Comparison of ENCODE assay signal across 10 cellular contexts in the genomic region with DNA sequence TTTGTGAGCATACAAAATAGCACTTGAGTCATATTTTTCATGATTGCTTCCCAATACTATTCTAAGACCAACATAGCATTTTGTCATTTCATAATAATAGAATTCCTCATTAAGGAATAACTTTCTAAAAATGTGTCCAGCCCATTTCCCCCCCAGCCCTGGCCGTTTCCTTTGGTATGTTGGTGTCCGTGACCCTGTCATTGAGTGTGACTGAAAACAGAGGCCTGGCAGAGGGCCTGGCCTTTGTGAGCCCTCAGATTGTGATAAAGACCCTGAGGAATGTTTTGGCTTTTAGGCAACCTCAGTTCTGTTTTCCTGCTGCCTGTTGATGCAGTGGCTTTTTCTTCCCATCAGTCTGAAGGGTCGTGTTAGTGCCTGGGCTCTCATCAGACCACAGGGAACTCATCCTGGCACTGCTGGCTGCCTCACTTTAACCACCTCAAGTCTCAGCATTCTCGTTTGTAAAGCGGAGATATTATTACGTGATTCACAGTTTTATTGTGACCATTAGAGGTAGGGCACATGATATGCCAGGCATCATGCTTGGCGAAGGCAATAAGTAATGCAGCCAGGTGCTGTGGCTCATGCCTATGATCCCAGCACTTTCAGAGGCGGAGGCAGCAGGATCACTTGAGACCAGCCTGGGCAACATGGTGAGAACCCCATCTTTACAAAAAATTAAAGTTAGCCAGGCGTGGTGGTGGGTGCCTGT. TPM values are rescaled to one million over a fixed set of nuclear protein-coding genes. Genes with fewer than 3 reads are reported as not detected.
A peak's percentile ranks its signal among the peaks of the same experiment; 100 is the strongest.
DNase-seq lines count a peak whose midpoint lies in the region; ATAC-seq, FAIRE-seq and TF ChIP-seq lines count a peak whose summit lies in the region.
"Had no signal": no experiment of that assay in that cellular context is flagged by ENCODE, and none has a peak within 500 bp of the region (broad histone marks: within the 10 kb centered on the region; RNA-seq: fewer than 3 reads in every experiment).

No MANE protein-coding gene starts in this region.

- H3K4me3 ChIP-seq in GM23248 (peak overlapping the region; percentile 30; the same call in 1 of the 2 replicates), keratinocyte (ENCODE audit: control insufficient read depth in 2 of 3, extremely low read depth in 1 of 3, insufficient read depth in 2 of 3, low read depth in 1 of 3, low read length in 3 of 3) (no peak overlapping the region), skin epidermis (no peak overlapping the region)

- peaks cover 3% of the 10 kb centered on the region for H3K27me3 Mint-ChIP-seq in brain

- in situ Hi-C loops in GM23248 (cut with MboI): no loop called here

- H3K27me3 ChIP-seq in GM23248 (replicated peaks; ENCODE audit: insufficient read depth) (no peaks in the 10 kb centered on the region), keratinocyte (ENCODE audit: control insufficient read depth, extremely low read depth, insufficient read depth, low read length) (no peaks in the 10 kb centered on the region)

- dilution Hi-C loops in keratinocyte (cut with MboI; ENCODE audit: extremely low pct_ligation_motif_present, low sequenced_read_pairs): no loop called here

- peak overlapping the region; percentile 60 for H3K4me2 ChIP-seq in GM23248 (ENCODE audit: unreplicated experiment)
- no peak overlapping the region for H3K4me2 ChIP-seq in keratinocyte (ENCODE audit: control insufficient read depth, extremely low read depth, insufficient read depth, low read depth, low read length)

- peaks cover 33% of the 10 kb centered on the region for H3K4me1 ChIP-seq in GM23248 (ENCODE audit: insufficient read depth)
- peaks cover 33% of the 10 kb centered on the region for H3K4me1 ChIP-seq in keratinocyte (ENCODE audit: control insufficient read depth, extremely low read depth, insufficient read depth, low read length)

- peak; percentile 69 for DNase-seq in GM23248
- DNase-seq in keratinocyte (ENCODE audit: low read depth, low spot score): no peak
- no peak for DNase-seq in NCI-H1105 (lab: John Stamatoyannopoulos, UW)
- DNase-seq: DND-41, NCI-H774 had no signal

- no peaks in the 10 kb centered on the region for H3K79me2 ChIP-seq in GM23248 (ENCODE audit: insufficient read depth)
- peaks cover 96% of the 10 kb centered on the region for H3K79me2 ChIP-seq in keratinocyte (ENCODE audit: control insufficient read depth, insufficient read depth, low read length)

- no peak overlapping the region for H3K4me3 Mint-ChIP-seq in brain

- H3K9me3 ChIP-seq in GM23248 (ENCODE audit: low read depth) (no peaks in the 10 kb centered on the region), keratinocyte (ENCODE audit: control insufficient read depth, low read depth, low read length) (no peaks in the 10 kb centered on the region)

- peaks cover 12% of the 10 kb centered on the region for H3K4me1 Mint-ChIP-seq in brain

- H3K36me3 Mint-ChIP-seq in brain: no peaks in the 10 kb centered on the region

- H2AFZ ChIP-seq in GM23248 (peak overlapping the region; percentile 7; the same call in 1 of the 2 replicates), keratinocyte (ENCODE audit: control insufficient read depth, low read length) (no peak overlapping the region)

- no peaks in the 10 kb centered on the region for H3K36me3 ChIP-seq in GM23248 (ENCODE audit: low read depth)
- H3K36me3 ChIP-seq in keratinocyte (ENCODE audit: control insufficient read depth in 2 of 2, extremely low read depth in 1 of 2, insufficient read depth in 2 of 2, low read length in 2 of 2): peaks cover 14 to 46% of the 10 kb centered on the region in 2 experiments

- peaks cover 8% of the 10 kb centered on the region for H3K9me1 ChIP-seq in keratinocyte (ENCODE audit: control insufficient read depth, extremely low read depth, insufficient read depth, low read length)

- H3K9me2 ChIP-seq in GM23248 (ENCODE audit: insufficient read depth): no peaks in the 10 kb centered on the region

- H3K27ac Mint-ChIP-seq in brain: peak overlapping the region in 3 of 5 experiments; percentile 16 to 66 (median 40)

- no peak for ATAC-seq in HG03439 (IDR thresholded peaks at IDR 0.05; ENCODE audit: unreplicated experiment)
- no peak for ATAC-seq in GM21515 (IDR thresholded peaks at IDR 0.05; ENCODE audit: unreplicated experiment)
- no peak for ATAC-seq in HG03571 (IDR thresholded peaks at IDR 0.05; ENCODE audit: unreplicated experiment)

- no peak for TF ChIP-seq CTCF in brain (conservative IDR thresholded peaks at IDR 0.05)
- TF ChIP-seq CTCF in keratinocyte (optimal IDR thresholded peaks at IDR 0.05 in 1 of 3, IDR thresholded peaks at IDR 0.05 in 1 of 3, conservative IDR thresholded peaks at IDR 0.05 in 1 of 3; ENCODE audit: extremely low read depth in 1 of 3, insufficient read depth in 2 of 3, low read length in 3 of 3): no peak

- peaks cover 31% of the 10 kb centered on the region for H3F3A ChIP-seq in GM23248 (ENCODE audit: insufficient read depth)

- H3K9me3 Mint-ChIP-seq in brain: no peaks in the 10 kb centered on the region

- H3K27ac ChIP-seq in GM23248 (peak overlapping the region; percentile 66), keratinocyte (ENCODE audit: control insufficient read depth, insufficient read depth, low read length) (peak overlapping the region; percentile 22), skin epidermis (peak overlapping the region in 16 of 21 experiments; percentile 2 to 82 (median 55))

- H4K20me1 ChIP-seq in GM23248 (ENCODE audit: insufficient read depth) (no peaks in the 10 kb centered on the region), keratinocyte (ENCODE audit: control insufficient read depth, extremely low read depth, insufficient read depth, low read length) (peaks cover 51% of the 10 kb centered on the region)

- FAIRE-seq in keratinocyte (lab: Jason Lieb, UNC): no peak

- 47 to 50% methylated on average over 9 of the region's 9 CpGs for WGBS in GM23248 (ENCODE audit: low coverage in 1 of 2, low lambda C conversion rate in 2 of 2, missing lambda C conversion rate in 2 of 2), 2 experiments

- H3K9ac ChIP-seq in GM23248: peak overlapping the region; percentile 28
- no peak overlapping the region for H3K9ac ChIP-seq in keratinocyte (ENCODE audit: control insufficient read depth, extremely low read depth, insufficient read depth, low read length)

RNA-seq across cellular contexts. Expression of a gene that starts 13.8 kb away (rescaled TPM):
- 3.2 and 9.5 TPM in 2 replicates for total RNA-seq in GM23248 (2014; rRNA removed; shearing (Covaris generic))
- polyA plus RNA-seq in GM23248 (2016; fragmentation: Nextera tagmentation; extraction: Ambion mirVana) (9.3 and 9.8 TPM in 2 replicates), brain (ENCODE audit: insufficient read depth, low read depth, low replicate concordance) (385 TPM), keratinocyte (362 to 472 TPM (median 363 TPM) in 3 replicates)
- 293 TPM for polyA plus RNA-seq in keratinocyte (2011; ENCODE audit: low read depth)
- polyA plus RNA-seq in keratinocyte (2011; cell fraction: cytosol; rRNA removed): 250 and 352 TPM in 2 replicates
- 891 and 980 TPM in 2 replicates for polyA plus RNA-seq in keratinocyte (2011; cell fraction: nucleus; rRNA removed)
- 601 and 646 TPM in 2 replicates for polyA plus RNA-seq in keratinocyte (2012; ENCODE audit: low replicate concordance)
- polyA minus RNA-seq in keratinocyte: 182 to 293 TPM (median 269 TPM) in 3 replicates
- 465 TPM for polyA minus RNA-seq in keratinocyte (2011; cell fraction: cytosol; rRNA and poly(A)+ RNA removed)
- 290 and 325 TPM in 2 replicates for polyA minus RNA-seq in keratinocyte (2011; cell fraction: nucleus; rRNA and poly(A)+ RNA removed)

RNA-seq across cellular contexts. Expression of a gene that starts 22.0 kb away (rescaled TPM):
- 0.65 TPM in 1 of 2 replicates, not detected in the other for total RNA-seq in GM23248 (2014; rRNA removed; shearing (Covaris generic))
- polyA plus RNA-seq in GM23248 (2016; fragmentation: Nextera tagmentation; extraction: Ambion mirVana) (4.0 and 5.3 TPM in 2 replicates), brain (ENCODE audit: insufficient read depth, low read depth, low replicate concordance) (145 TPM), keratinocyte (2.6 to 3.1 TPM (median 2.7 TPM) in 3 replicates)
- polyA plus RNA-seq in keratinocyte (2011; ENCODE audit: low read depth): 1.6 TPM
- polyA plus RNA-seq in keratinocyte (2011; cell fraction: cytosol; rRNA removed): 0.79 and 3.3 TPM in 2 replicates
- polyA plus RNA-seq in keratinocyte (2011; cell fraction: nucleus; rRNA removed): 1.3 and 1.4 TPM in 2 replicates
- polyA plus RNA-seq in keratinocyte (2012; ENCODE audit: low replicate concordance): 0.75 and 5.7 TPM in 2 replicates
- polyA minus RNA-seq in keratinocyte: 0.43 TPM in 1 of 3 replicates, not detected in the others
- polyA minus RNA-seq in keratinocyte (2011; cell fraction: cytosol; rRNA and poly(A)+ RNA removed): 5.9 TPM
- not detected in 2 replicates for polyA minus RNA-seq in keratinocyte (2011; cell fraction: nucleus; rRNA and poly(A)+ RNA removed)

RNA-seq across cellular contexts. Expression of a gene that starts 25.9 kb away (rescaled TPM):
- not detected in 2 replicates for total RNA-seq in GM23248 (2014; rRNA removed; shearing (Covaris generic))
- polyA plus RNA-seq in GM23248 (2016; fragmentation: Nextera tagmentation; extraction: Ambion mirVana): not detected in 2 replicates
- polyA plus RNA-seq in brain (ENCODE audit: insufficient read depth, low read depth, low replicate concordance): 3.0 TPM
- polyA plus RNA-seq in keratinocyte: 302 to 496 TPM (median 366 TPM) in 3 replicates
- polyA plus RNA-seq in keratinocyte (2011; ENCODE audit: low read depth): 241 TPM
- polyA plus RNA-seq in keratinocyte (2011; cell fraction: cytosol; rRNA removed): 214 and 781 TPM in 2 replicates
- polyA plus RNA-seq in keratinocyte (2011; cell fraction: nucleus; rRNA removed): 102 and 139 TPM in 2 replicates
- polyA plus RNA-seq in keratinocyte (2012; ENCODE audit: low replicate concordance): 360 and 816 TPM in 2 replicates
- 35.2 to 58.7 TPM (median 44.3 TPM) in 3 replicates for polyA minus RNA-seq in keratinocyte
- 220 TPM for polyA minus RNA-seq in keratinocyte (2011; cell fraction: cytosol; rRNA and poly(A)+ RNA removed)
- polyA minus RNA-seq in keratinocyte (2011; cell fraction: nucleus; rRNA and poly(A)+ RNA removed): 42.0 and 55.5 TPM in 2 replicates

RNA-seq across cellular contexts. Expression of a gene that starts 37.6 kb away (rescaled TPM):
- total RNA-seq in GM23248 (2014; rRNA removed; shearing (Covaris generic)): 143 and 162 TPM in 2 replicates
- 191 and 199 TPM in 2 replicates for polyA plus RNA-seq in GM23248 (2016; fragmentation: Nextera tagmentation; extraction: Ambion mirVana)
- polyA plus RNA-seq in brain (ENCODE audit: insufficient read depth, low read depth, low replicate concordance): 79.5 TPM
- 38.1 to 66.5 TPM (median 47.6 TPM) in 3 replicates for polyA plus RNA-seq in keratinocyte
- polyA plus RNA-seq in keratinocyte (2011; ENCODE audit: low read depth): 7.4 TPM
- polyA plus RNA-seq in keratinocyte (2011; cell fraction: cytosol; rRNA removed): 29.0 and 58.3 TPM in 2 replicates
- polyA plus RNA-seq in keratinocyte (2011; cell fraction: nucleus; rRNA removed): 25.8 and 36.8 TPM in 2 replicates
- polyA plus RNA-seq in keratinocyte (2012; ENCODE audit: low replicate concordance): 26.1 and 50.0 TPM in 2 replicates
- polyA minus RNA-seq in keratinocyte: 40.3 to 62.6 TPM (median 40.9 TPM) in 3 replicates
- polyA minus RNA-seq in keratinocyte (2011; cell fraction: cytosol; rRNA and poly(A)+ RNA removed): 51.8 TPM
- polyA minus RNA-seq in keratinocyte (2011; cell fraction: nucleus; rRNA and poly(A)+ RNA removed): 12.3 and 12.4 TPM in 2 replicates

RNA-seq across cellular contexts. Expression of a gene that starts 41.5 kb away (rescaled TPM):
- 12.1 and 13.7 TPM in 2 replicates for total RNA-seq in GM23248 (2014; rRNA removed; shearing (Covaris generic))
- polyA plus RNA-seq in GM23248 (2016; fragmentation: Nextera tagmentation; extraction: Ambion mirVana): 15.5 and 16.8 TPM in 2 replicates
- 0.48 TPM for polyA plus RNA-seq in brain (ENCODE audit: insufficient read depth, low read depth, low replicate concordance)
- polyA plus RNA-seq in keratinocyte: 23.9 to 33.7 TPM (median 29.1 TPM) in 3 replicates
- polyA plus RNA-seq in keratinocyte (2011; ENCODE audit: low read depth): 17.5 TPM
- 23.3 and 23.8 TPM in 2 replicates for polyA plus RNA-seq in keratinocyte (2011; cell fraction: cytosol; rRNA removed)
- polyA plus RNA-seq in keratinocyte (2011; cell fraction: nucleus; rRNA removed): 65.9 and 66.2 TPM in 2 replicates
- polyA plus RNA-seq in keratinocyte (2012; ENCODE audit: low replicate concordance): 34.3 and 38.5 TPM in 2 replicates
- polyA minus RNA-seq in keratinocyte: 17.3 to 23.6 TPM (median 23.1 TPM) in 3 replicates
- polyA minus RNA-seq in keratinocyte (2011; cell fraction: cytosol; rRNA and poly(A)+ RNA removed): 14.8 TPM
- polyA minus RNA-seq in keratinocyte (2011; cell fraction: nucleus; rRNA and poly(A)+ RNA removed): 19.3 and 32.0 TPM in 2 replicates

Comparison
In these comparisons a context has a peak if more than half of its experiments do, and no peak if none do; other contexts are left out.
1. RNA of a gene that starts 13.8 kb away (polyA plus RNA-seq): 385 TPM in brain (single experiment) and 250 to 980 TPM in keratinocyte; 9.3 to 9.8 TPM in GM23248; every median in the first group is over 10 times any median in the second.
2. RNA of a gene that starts 22.0 kb away (polyA plus RNA-seq): 145 TPM in brain (single experiment); 4.0 to 5.3 TPM in GM23248 and 0.75 to 5.7 TPM in keratinocyte; every median in the first group is over 10 times any median in the second.
3. RNA of a gene that starts 25.9 kb away (polyA plus RNA-seq): 102 to 816 TPM in keratinocyte; 3.0 TPM in brain (single experiment) and not detected in GM23248; every median in the first group is over 10 times any median in the second.
4. Peak in every context shown above with its lines, with median percentiles within 50 percentile points of each other: H3K27ac ChIP-seq.